14 cellular contexts compared by ENCODE assay signal in the genomic region with DNA sequence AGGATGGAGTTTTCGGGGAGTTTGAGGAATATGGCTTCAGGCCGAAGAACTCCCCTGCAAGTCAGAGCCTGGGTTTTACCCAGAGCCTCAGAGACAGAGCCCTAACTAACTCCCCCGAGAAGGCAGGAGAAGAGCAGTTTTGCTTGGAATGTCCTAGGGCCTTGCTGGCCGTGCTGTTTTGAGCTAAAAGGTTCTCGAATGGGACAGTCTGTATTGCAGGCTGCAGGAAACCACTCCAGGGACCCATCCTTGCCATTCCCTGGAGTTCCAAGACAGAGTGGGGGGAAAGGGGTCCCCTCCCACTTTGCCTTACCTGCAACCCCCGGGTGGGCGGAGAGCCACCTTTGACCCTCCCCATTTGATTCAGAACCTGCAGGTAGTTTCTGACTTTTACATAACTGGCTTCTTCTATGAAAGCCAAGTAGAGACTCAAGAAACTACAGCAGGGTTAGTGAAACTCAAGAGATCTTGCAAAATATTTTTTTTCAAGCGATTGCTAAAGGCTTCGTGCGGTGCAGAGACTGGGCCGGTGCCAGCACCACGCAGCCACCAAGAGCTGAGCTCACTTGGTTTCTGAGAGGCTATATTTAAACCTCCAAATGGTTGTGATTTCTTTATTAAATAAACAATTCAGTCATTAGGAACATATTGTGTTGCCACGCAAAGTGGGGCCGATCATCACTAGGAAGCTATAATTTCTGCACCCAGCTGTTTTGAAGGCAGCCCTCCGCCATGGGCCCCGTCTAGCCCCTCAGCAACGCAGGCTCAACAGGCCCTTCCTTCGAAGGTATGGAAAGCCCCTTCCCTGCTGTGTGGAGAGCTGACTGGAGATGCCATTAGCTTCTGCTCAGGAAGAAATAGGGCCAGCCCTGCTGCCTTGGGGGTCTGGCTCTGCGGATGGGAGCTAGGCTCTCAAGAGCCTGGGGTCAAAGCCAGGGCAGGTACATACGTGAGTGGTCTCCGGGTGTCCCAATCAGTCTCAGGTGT.
A peak's percentile ranks its signal among the peaks of the same experiment; 100 is the strongest.
DNase-seq lines count a peak whose midpoint lies in the region; ATAC-seq and TF ChIP-seq lines count a peak whose summit lies in the region.
"Had no signal": no experiment of that assay in that cellular context is flagged by ENCODE, and none has a peak within 500 bp of the region (broad histone marks: within the 10 kb centered on the region; RNA-seq: fewer than 3 reads in every experiment).

No MANE protein-coding gene starts in this region.

- H3K27ac ChIP-seq in ascending aorta (peak overlapping the region; percentile 99 to 100), left ventricle myocardium inferior (replicated peaks) (peak overlapping the region; percentile 48), stomach smooth muscle (ENCODE audit: low read length) (peak overlapping the region; percentile 80)

- H3K9me3 ChIP-seq in ascending aorta = no peaks in the 10 kb centered on the region
- H3K9me3 ChIP-seq in left ventricle myocardium inferior (replicated peaks) = no peaks in the 10 kb centered on the region
- H3K9me3 ChIP-seq in stomach smooth muscle (ENCODE audit: control insufficient read depth in 2 of 2, low read length in 2 of 2) = no peaks in the 10 kb centered on the region

- H3K36me3 ChIP-seq in ascending aorta (no peaks in the 10 kb centered on the region), left ventricle myocardium inferior (peaks cover 10% of the 10 kb centered on the region), stomach smooth muscle (ENCODE audit: control insufficient read depth in 2 of 2, insufficient read depth in 2 of 2, low read length in 2 of 2) (peaks cover 0 to 2% of the 10 kb centered on the region in 2 donors)

- H3K9ac ChIP-seq in stomach smooth muscle (ENCODE audit: low read length in 2 of 2) = peak overlapping the region; percentile 21 to 22

- H3K4me3 ChIP-seq in ascending aorta (no peak overlapping the region), left ventricle myocardium inferior (no peak overlapping the region), stomach smooth muscle (ENCODE audit: low read length in 2 of 2) (peak overlapping the region; percentile 24 to 40)

- intact Hi-C loops in ascending aorta (cut with DNase I) (loop anchor here (5.0 kb wide), 1 partner anchor 122 kb away; no protein-coding TSS in a partner anchor), left ventricle myocardium inferior (cut with micrococcal nuclease) (no loop called here)

- ATAC-seq in HG03354 (IDR thresholded peaks at IDR 0.05; ENCODE audit: poor library complexity, severe bottlenecking, unreplicated experiment) (no peak), HG02981 (IDR thresholded peaks at IDR 0.05; ENCODE audit: unreplicated experiment) (no peak), omental fat pad (ENCODE audit: low FRiP score) (no peak)
- ATAC-seq: naive thymus-derived CD4-positive, alpha-beta T cell had no signal

- no peak for TF ChIP-seq CTCF in ascending aorta (IDR thresholded peaks at IDR 0.05)
- no peak for TF ChIP-seq CTCF in left ventricle myocardium inferior (IDR thresholded peaks at IDR 0.05; ENCODE audit: borderline replicate concordance)
- TF ChIP-seq CTCF in omental fat pad (IDR thresholded peaks at IDR 0.05) = no peak

- H3K27me3 ChIP-seq in ascending aorta (no peaks in the 10 kb centered on the region), left ventricle myocardium inferior (ENCODE audit: low read depth) (no peaks in the 10 kb centered on the region), stomach smooth muscle (ENCODE audit: control insufficient read depth in 1 of 2, insufficient read depth in 2 of 2, low read length in 2 of 2) (no peaks in the 10 kb centered on the region)

- DNase-seq in GM03348 (ENCODE audit: low spot score) (peak; percentile 75), ascending aorta (ENCODE audit: low spot score in 2 of 2) (peak in 1 of 2 donors; percentile 83), left ventricle myocardium inferior (no peak), nucleus accumbens (lab: John Stamatoyannopoulos, UW) (no peak), omental fat pad (ENCODE audit: low spot score) (no peak)
- DNase-seq: activated CD4-positive, alpha-beta T cell treated with anti-CD3 and anti-CD28 coated beads for 4 hours; activated effector memory CD4-positive, alpha-beta T cell treated with Interleukin-2 at 50 U/mL for 16 hours; naive thymus-derived CD4-positive, alpha-beta T cell; NCI-H510A; SHP77 treated with DMSO at 0.1 percent for 48 hours; stimulated activated naive CD4-positive, alpha-beta T cell had no signal

- H3K4me1 ChIP-seq in ascending aorta (peaks cover 19 to 44% of the 10 kb centered on the region in 2 donors), left ventricle myocardium inferior (peaks cover 50% of the 10 kb centered on the region), stomach smooth muscle (ENCODE audit: control insufficient read depth, insufficient read depth, low read length) (peaks cover 73% of the 10 kb centered on the region)

Comparison
In these comparisons a context has a peak if more than half of its experiments do, and no peak if none do; other contexts are left out.
1. H3K27ac ChIP-seq: peak in every context shown above with its lines; median percentile 100 in ascending aorta; 80 in stomach smooth muscle; 48 in left ventricle myocardium inferior.
2. H3K4me3 ChIP-seq: peak in stomach smooth muscle (2 of 2); none in ascending aorta (0 of 2) and left ventricle myocardium inferior (single experiment).